8 cellular contexts compared by ENCODE assay signal in genomic region chr21:31557421-31557955, GRCh38.
DNase-seq lines count a peak whose midpoint lies in the region; ATAC-seq, FAIRE-seq and TF ChIP-seq lines count a peak whose summit lies in the region.

No MANE protein-coding gene starts in this region.

- H4K20me1 ChIP-seq in DOHH2 (ENCODE audit: control insufficient read depth, insufficient read depth, low read depth, low read length) (no peaks in the 10 kb centered on the region), Karpas-422 (ENCODE audit: insufficient read depth, low read depth, low read length) (peaks cover 4% of the 10 kb centered on the region; the same call in 1 of the 2 replicates)

- ATAC-seq in sciatic nerve: no peak

- no peak for FAIRE-seq in bronchial epithelial cell (lab: Jason Lieb, UNC)

- H3K36me3 ChIP-seq in DOHH2 (ENCODE audit: control insufficient read depth, low read length) (peaks cover 13% of the 10 kb centered on the region), NT2/D1 (ENCODE audit: insufficient read depth, insufficient read length, low read length) (peaks cover 5% of the 10 kb centered on the region), bronchial epithelial cell (ENCODE audit: control insufficient read depth, insufficient read depth, low read length) (no peaks in the 10 kb centered on the region), neuron (ENCODE audit: insufficient read depth, low read length) (no peaks in the 10 kb centered on the region), Karpas-422 (ENCODE audit: insufficient read depth, low read length) (no peaks in the 10 kb centered on the region)

- H3K9me2 ChIP-seq in DOHH2 (replicated peaks; ENCODE audit: control insufficient read depth, low read length): no peaks in the 10 kb centered on the region
- H3K9me2 ChIP-seq in Karpas-422 (replicated peaks; ENCODE audit: insufficient read depth, low read length): no peaks in the 10 kb centered on the region

- H3K4me2 ChIP-seq in DOHH2 (ENCODE audit: low read length): peak overlapping the region; percentile 98
- H3K4me2 ChIP-seq in Karpas-422 (ENCODE audit: low read depth, low read length, poor library complexity, severe bottlenecking): no peak overlapping the region

- peaks cover 5% of the 10 kb centered on the region; the same call in 1 of the 2 replicates for H3F3A ChIP-seq in DOHH2 (ENCODE audit: control insufficient read depth, insufficient read depth)

- no peak for TF ChIP-seq CTCF in DOHH2 (IDR thresholded peaks at IDR 0.05; ENCODE audit: low read depth, low read length, poor library complexity, severe bottlenecking)
- no peak for TF ChIP-seq CTCF in bronchial epithelial cell (IDR thresholded peaks at IDR 0.05; ENCODE audit: insufficient read depth, low read length, severe bottlenecking)

- H3K4me3 ChIP-seq in DOHH2 (ENCODE audit: low read length) (peak overlapping the region; percentile 87), NT2/D1 (ENCODE audit: insufficient read length, low read depth) (peak overlapping the region; percentile 95), bronchial epithelial cell (ENCODE audit: low read depth, low read length) (peak overlapping the region; percentile 49), neuron (ENCODE audit: low read length) (peak overlapping the region; percentile 60), Karpas-422 (ENCODE audit: low read length) (no peak overlapping the region)

- intact Hi-C loops in sciatic nerve (cut with DNase I): no loop called here

- H2AFZ ChIP-seq in neuron (ENCODE audit: low read depth, low read length) (peak overlapping the region; percentile 79), Karpas-422 (ENCODE audit: low read length) (no peak overlapping the region)

- H3K79me2 ChIP-seq in DOHH2 (ENCODE audit: control insufficient read depth, low read length): peaks cover 53% of the 10 kb centered on the region
- H3K79me2 ChIP-seq in Karpas-422 (ENCODE audit: low read length): no peaks in the 10 kb centered on the region

- H3K27me3 ChIP-seq in DOHH2 (ENCODE audit: control insufficient read depth, low read length): peaks cover 8% of the 10 kb centered on the region
- peaks cover 8% of the 10 kb centered on the region for H3K27me3 ChIP-seq in NT2/D1 (ENCODE audit: insufficient read depth, insufficient read length)
- peaks cover 6% of the 10 kb centered on the region for H3K27me3 ChIP-seq in bronchial epithelial cell (ENCODE audit: control insufficient read depth, insufficient read depth, low read length)
- no peaks in the 10 kb centered on the region for H3K27me3 ChIP-seq in neuron (ENCODE audit: insufficient read depth, low read length)
- H3K27me3 ChIP-seq in Karpas-422 (ENCODE audit: low read length): no peaks in the 10 kb centered on the region

- peaks cover 21% of the 10 kb centered on the region for H3K4me1 ChIP-seq in DOHH2 (ENCODE audit: control insufficient read depth, low read length)
- peaks cover 14% of the 10 kb centered on the region for H3K4me1 ChIP-seq in NT2/D1 (ENCODE audit: insufficient read depth, insufficient read length)
- peaks cover 46% of the 10 kb centered on the region for H3K4me1 ChIP-seq in neuron (ENCODE audit: insufficient read depth, low read length)
- peaks cover 18% of the 10 kb centered on the region for H3K4me1 ChIP-seq in Karpas-422 (ENCODE audit: low read length)

- H3K27ac ChIP-seq in DOHH2 (ENCODE audit: low read depth, low read length) (no peak overlapping the region), Karpas-422 (ENCODE audit: low read length) (no peak overlapping the region)

- H3K9me3 ChIP-seq in DOHH2 (ENCODE audit: control insufficient read depth, insufficient read depth, low read length) (no peaks in the 10 kb centered on the region), NT2/D1 (ENCODE audit: insufficient read depth, low read length) (no peaks in the 10 kb centered on the region), neuron (ENCODE audit: low read length) (no peaks in the 10 kb centered on the region), Karpas-422 (ENCODE audit: low read length) (no peaks in the 10 kb centered on the region)

- DNase-seq in NT2/D1 (ENCODE audit: low read depth, low spot score): no peak
- DNase-seq in bronchial epithelial cell (ENCODE audit: low read depth): no peak
- no peak for DNase-seq in 8988T
- no peak for DNase-seq in midbrain (lab: John Stamatoyannopoulos, UW)
- no peak for DNase-seq in Karpas-422
- no peak for DNase-seq in sciatic nerve (ENCODE audit: low spot score)

- H3K9ac ChIP-seq in NT2/D1 (ENCODE audit: insufficient read length, low read depth): peak overlapping the region; percentile 94
- no peak overlapping the region for H3K9ac ChIP-seq in Karpas-422 (ENCODE audit: low read length)
